Comparison of ENCODE assay signal across 14 cellular contexts in genomic region chr11:119701591-119702260, GRCh38. TPM values are rescaled to one million over a fixed set of nuclear protein-coding genes. Genes with fewer than 3 reads are reported as not detected.
DNase-seq lines count a peak whose midpoint lies in the region; TF ChIP-seq lines count a peak whose summit lies in the region.
"Had no signal": no experiment of that assay in that cellular context is flagged by ENCODE, and none has a peak within 500 bp of the region (broad histone marks: within the 10 kb centered on the region; RNA-seq: fewer than 3 reads in every experiment).

No MANE protein-coding gene starts in this region.

- H3K79me2 ChIP-seq in PC-9 (ENCODE audit: low read depth) (peaks cover 15% of the 10 kb centered on the region), trophoblast cell (ENCODE audit: control insufficient read depth, insufficient read depth, low read length, poor library complexity) (peaks cover 1% of the 10 kb centered on the region)

- BruUV-seq in PC-9 (replicated peaks; lab: Mats Ljungman, UMichigan), result no TSS peak

- peaks cover 14% of the 10 kb centered on the region; the same call in 1 of the 2 replicates for H3K36me3 ChIP-seq in BLaER1
- H3K36me3 ChIP-seq in PC-9 (ENCODE audit: low read depth), result no peaks in the 10 kb centered on the region
- peaks cover 0 to 2% of the 10 kb centered on the region in 2 experiments for H3K36me3 ChIP-seq in trophoblast cell (ENCODE audit: control insufficient read depth in 1 of 2, insufficient read depth in 2 of 2, low read length in 2 of 2)

- peaks cover 84% of the 10 kb centered on the region for H4K20me1 ChIP-seq in BLaER1
- H4K20me1 ChIP-seq in PC-9 (ENCODE audit: insufficient read depth), result no peaks in the 10 kb centered on the region

- no peak overlapping the region for H3K18ac ChIP-seq in trophoblast cell (ENCODE audit: low read length)

- H3K4me3 ChIP-seq in BLaER1 (no peak overlapping the region), PC-9 (peak overlapping the region; percentile 24; the same call in 1 of the 2 replicates), epithelial cell of esophagus (ENCODE audit: low read length) (no peak overlapping the region), trophoblast cell (ENCODE audit: low read depth, low read length) (no peak overlapping the region)
- H3K4me3 ChIP-seq: psoas muscle, SK-N-MC had no signal

- no peaks in the 10 kb centered on the region for H3K9me3 Mint-ChIP-seq in activated CD4-positive, alpha-beta T cell treated with anti-CD3 and anti-CD28 coated beads, Interleukin-2, amount 10 ng/mL, durations not matched to agents 24 days and 14 days
- H3K9me3 Mint-ChIP-seq: activated CD4-positive, alpha-beta memory T cell treated with anti-CD3 and anti-CD28 coated beads for 36 hours had no signal

- DNase-seq in PC-9 (peak; percentile 54 to 82), epithelial cell of esophagus (ENCODE audit: low read depth) (peak; percentile 66), trophoblast cell (peak; percentile 20 to 49), NCI-H748 treated with DMSO at 0.1 percent for 48 hours (lab: John Stamatoyannopoulos, UW) (no peak), GM10266 (ENCODE audit: extremely low spot score) (no peak), epidermal melanocyte (ENCODE audit: insufficient read length, low spot score) (no peak)
- DNase-seq in activated CD4-positive, alpha-beta T cell treated with anti-CD3 and anti-CD28 coated beads, Interleukin-2, amount 10 ng/mL, durations not matched to agents 24 days and 14 days, result no peak
- DNase-seq: activated CD4-positive, alpha-beta memory T cell treated with anti-CD3 and anti-CD28 coated beads for 36 hours; hippocampal formation; left cardiac atrium; NCI-H2081; psoas muscle had no signal

- WGBS in trophoblast cell (ENCODE audit: extremely low coverage, insufficient coverage, insufficient read length), result no CpG with 5 or more reads among the region's 10 CpGs

- H3K4me3 Mint-ChIP-seq in activated CD4-positive, alpha-beta T cell treated with anti-CD3 and anti-CD28 coated beads, Interleukin-2, amount 10 ng/mL, durations not matched to agents 24 days and 14 days, result no peak overlapping the region
- H3K4me3 Mint-ChIP-seq: activated CD4-positive, alpha-beta memory T cell treated with anti-CD3 and anti-CD28 coated beads for 36 hours had no signal

- H3K79me1 ChIP-seq in trophoblast cell (ENCODE audit: low read length), result peaks cover 2% of the 10 kb centered on the region

- no peak overlapping the region for H4K91ac ChIP-seq in trophoblast cell (ENCODE audit: low read depth, low read length)

- peak overlapping the region; percentile 10 for H3K4ac ChIP-seq in trophoblast cell (ENCODE audit: low read depth, low read length)

- H3K4me1 ChIP-seq in BLaER1 (peaks cover 54% of the 10 kb centered on the region), PC-9 (replicated peaks; ENCODE audit: insufficient read depth) (peaks cover 70% of the 10 kb centered on the region), trophoblast cell (ENCODE audit: control insufficient read depth in 1 of 2, insufficient read depth in 2 of 2, low read length in 2 of 2) (peaks cover 2 to 4% of the 10 kb centered on the region in 2 experiments)
- H3K4me1 ChIP-seq: psoas muscle had no signal

- no peak overlapping the region for H2BK12ac ChIP-seq in trophoblast cell (ENCODE audit: low read length)

- POLR2A ChIA-PET in PC-9 (lab: Charles Lee; ENCODE audit: unreplicated experiment), result interaction anchor here (0.6 kb wide), 1 partner anchor 71 kb away, joined by 3 read pairs; no protein-coding TSS in a partner anchor

- no peaks in the 10 kb centered on the region for H3K27me3 Mint-ChIP-seq in activated CD4-positive, alpha-beta T cell treated with anti-CD3 and anti-CD28 coated beads, Interleukin-2, amount 10 ng/mL, durations not matched to agents 24 days and 14 days
- H3K27me3 Mint-ChIP-seq: activated CD4-positive, alpha-beta memory T cell treated with anti-CD3 and anti-CD28 coated beads for 36 hours had no signal

- no peak overlapping the region for H3K23ac ChIP-seq in trophoblast cell (ENCODE audit: low read length)

- no peak overlapping the region for H2BK120ac ChIP-seq in trophoblast cell (ENCODE audit: insufficient read depth, low read length, poor library complexity)

- no peak overlapping the region for H2AK5ac ChIP-seq in trophoblast cell (ENCODE audit: low read length)

- TF ChIP-seq CTCF in PC-9 (conservative IDR thresholded peaks at IDR 0.05) (no peak), epithelial cell of esophagus (IDR thresholded peaks at IDR 0.05; ENCODE audit: insufficient read depth, low read depth, low read length, missing control alignments) (no peak), GM10266 (IDR thresholded peaks at IDR 0.05; ENCODE audit: control insufficient read depth, insufficient read depth, low read depth, missing control alignments) (no peak)

- H2AFZ ChIP-seq in PC-9 (no peak overlapping the region), trophoblast cell (ENCODE audit: insufficient read depth, low read length, poor library complexity) (no peak overlapping the region)

- H4K12ac ChIP-seq in trophoblast cell (ENCODE audit: low read depth, low read length), result no peak overlapping the region

- no peak overlapping the region for H4K8ac ChIP-seq in trophoblast cell (ENCODE audit: low read depth, low read length)

- no peaks in the 10 kb centered on the region for H3K9me3 ChIP-seq in BLaER1
- H3K9me3 ChIP-seq in PC-9 (ENCODE audit: insufficient read depth, low read depth), result no peaks in the 10 kb centered on the region
- no peaks in the 10 kb centered on the region for H3K9me3 ChIP-seq in trophoblast cell (ENCODE audit: insufficient read depth, low read depth, low read length)
- H3K9me3 ChIP-seq: psoas muscle had no signal

- H2BK5ac ChIP-seq in trophoblast cell (ENCODE audit: low read depth, low read length, poor library complexity), result no peak overlapping the region

- H3K27ac ChIP-seq in BLaER1 (0 out of 2 replicates have a peak overlapping the region, but pooled peaks have one; percentile 6), PC-9 (peak overlapping the region; percentile 85), trophoblast cell (ENCODE audit: low read depth, low read length) (no peak overlapping the region)
- H3K27ac ChIP-seq: psoas muscle, SK-N-MC had no signal

- intact Hi-C loops in PC-9 (cut with micrococcal nuclease; ENCODE audit: unreplicated experiment), result no loop called here
- intact Hi-C loops in activated CD4-positive, alpha-beta T cell treated with anti-CD3 and anti-CD28 coated beads, Interleukin-2, amount 10 ng/mL, durations not matched to agents 24 days and 14 days (cut with micrococcal nuclease), result no loop called here

- H3K27me3 ChIP-seq in BLaER1, result no peaks in the 10 kb centered on the region
- H3K27me3 ChIP-seq in PC-9 (ENCODE audit: insufficient read depth, low read depth), result no peaks in the 10 kb centered on the region
- H3K27me3 ChIP-seq in trophoblast cell (ENCODE audit: insufficient read depth, low read length), result no peaks in the 10 kb centered on the region

- H3K9me2 ChIP-seq in PC-9 (ENCODE audit: insufficient read depth), result no peaks in the 10 kb centered on the region

- H3K9ac ChIP-seq in BLaER1, result no peak overlapping the region
- H3K9ac ChIP-seq in trophoblast cell (ENCODE audit: low read length), result no peak overlapping the region

- H3F3A ChIP-seq in PC-9 (ENCODE audit: insufficient read depth, low read depth), result peaks cover 37% of the 10 kb centered on the region

- no peak overlapping the region for H3K27ac Mint-ChIP-seq in activated CD4-positive, alpha-beta T cell treated with anti-CD3 and anti-CD28 coated beads, Interleukin-2, amount 10 ng/mL, durations not matched to agents 24 days and 14 days
- H3K27ac Mint-ChIP-seq: activated CD4-positive, alpha-beta memory T cell treated with anti-CD3 and anti-CD28 coated beads for 36 hours had no signal

- no peaks in the 10 kb centered on the region for H3K36me3 Mint-ChIP-seq in activated CD4-positive, alpha-beta T cell treated with anti-CD3 and anti-CD28 coated beads, Interleukin-2, amount 10 ng/mL, durations not matched to agents 24 days and 14 days (ENCODE audit: low read depth)
- H3K36me3 Mint-ChIP-seq: activated CD4-positive, alpha-beta memory T cell treated with anti-CD3 and anti-CD28 coated beads for 36 hours had no signal

- CTCF ChIA-PET in PC-9 (lab: Charles Lee), result no interaction called here

- no peaks in the 10 kb centered on the region for H3K4me1 Mint-ChIP-seq in activated CD4-positive, alpha-beta T cell treated with anti-CD3 and anti-CD28 coated beads, Interleukin-2, amount 10 ng/mL, durations not matched to agents 24 days and 14 days

- H3K4me2 ChIP-seq in BLaER1 (no peak overlapping the region), PC-9 (peak overlapping the region; percentile 75), trophoblast cell (ENCODE audit: low read length) (no peak overlapping the region)

- H3K14ac ChIP-seq in trophoblast cell (ENCODE audit: low read length), result no peak overlapping the region

RNA-seq across cellular contexts. Expression of gene NECTIN1, which starts 27.3 kb away (rescaled TPM):
- 17.6 and 21.5 TPM in 2 replicates for total RNA-seq in PC-9 (2021)
- 16.6 and 16.8 TPM in 2 replicates for polyA plus RNA-seq in trophoblast cell (2013)
- 3.1 and 5.7 TPM in 2 replicates for total RNA-seq in activated CD4-positive, alpha-beta T cell treated with anti-CD3 and anti-CD28 coated beads, Interleukin-2, amount 10 ng/mL, durations not matched to agents 24 days and 14 days

Comparison
In these comparisons a context has a peak if more than half of its experiments do, and no peak if none do; other contexts are left out.
1. DNase-seq: peak in PC-9 (2 of 2), epithelial cell of esophagus (single experiment) and trophoblast cell (2 of 2); none in NCI-H748 treated with DMSO at 0.1 percent for 48 hours (single experiment), GM10266 (single experiment), epidermal melanocyte (single experiment) and activated CD4-positive, alpha-beta T cell treated with anti-CD3 and anti-CD28 coated beads, Interleukin-2, amount 10 ng/mL, durations not matched to agents 24 days and 14 days (single experiment).